Comparison of ENCODE assay signal across 1 cellular context in the genomic region with DNA sequence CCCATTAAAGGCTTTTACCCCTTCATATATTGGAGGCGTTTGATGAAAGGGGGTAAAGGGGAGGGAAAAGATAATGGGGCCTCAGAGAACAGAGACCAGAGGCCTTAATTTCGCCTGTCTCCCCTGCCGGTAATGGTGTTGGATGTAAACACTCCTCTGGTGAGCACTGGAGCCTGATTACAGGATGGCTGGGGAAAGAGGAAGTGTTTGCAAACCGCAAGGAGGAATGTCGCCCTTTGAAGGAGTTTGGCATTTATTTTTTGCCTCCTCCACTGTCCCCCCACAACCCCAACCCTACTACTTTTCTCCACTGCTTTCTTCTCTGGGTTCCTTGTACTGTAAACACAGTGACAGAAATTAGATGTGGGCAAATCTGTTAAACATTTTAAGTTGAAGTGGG.
A peak's percentile ranks its signal among the peaks of the same experiment; 100 is the strongest.
TF ChIP-seq lines count a peak whose summit lies in the region.

No MANE protein-coding gene starts in this region.

TF ChIP-seq in K562, 482 proteins besides CTCF, POLR2A, EP300 and RAD21:
- no peak for TF ChIP-seq ZNF445 (CRISPR knock-in tag; IDR thresholded peaks at IDR 0.05; ENCODE audit: low read depth)
- no peak for TF ChIP-seq HDAC3 (IDR thresholded peaks at IDR 0.05; ENCODE audit: borderline replicate concordance, partially characterized antibody)
- TF ChIP-seq TOE1 (IDR thresholded peaks at IDR 0.05; ENCODE audit: borderline replicate concordance), result no peak
- no peak for TF ChIP-seq TOE1 (CRISPR knock-in tag; IDR thresholded peaks at IDR 0.05; ENCODE audit: borderline replicate concordance, low read depth)
- TF ChIP-seq POLR2B (IDR thresholded peaks at IDR 0.05; ENCODE audit: low read depth, partially characterized antibody), result no peak
- TF ChIP-seq, protein P1, sequence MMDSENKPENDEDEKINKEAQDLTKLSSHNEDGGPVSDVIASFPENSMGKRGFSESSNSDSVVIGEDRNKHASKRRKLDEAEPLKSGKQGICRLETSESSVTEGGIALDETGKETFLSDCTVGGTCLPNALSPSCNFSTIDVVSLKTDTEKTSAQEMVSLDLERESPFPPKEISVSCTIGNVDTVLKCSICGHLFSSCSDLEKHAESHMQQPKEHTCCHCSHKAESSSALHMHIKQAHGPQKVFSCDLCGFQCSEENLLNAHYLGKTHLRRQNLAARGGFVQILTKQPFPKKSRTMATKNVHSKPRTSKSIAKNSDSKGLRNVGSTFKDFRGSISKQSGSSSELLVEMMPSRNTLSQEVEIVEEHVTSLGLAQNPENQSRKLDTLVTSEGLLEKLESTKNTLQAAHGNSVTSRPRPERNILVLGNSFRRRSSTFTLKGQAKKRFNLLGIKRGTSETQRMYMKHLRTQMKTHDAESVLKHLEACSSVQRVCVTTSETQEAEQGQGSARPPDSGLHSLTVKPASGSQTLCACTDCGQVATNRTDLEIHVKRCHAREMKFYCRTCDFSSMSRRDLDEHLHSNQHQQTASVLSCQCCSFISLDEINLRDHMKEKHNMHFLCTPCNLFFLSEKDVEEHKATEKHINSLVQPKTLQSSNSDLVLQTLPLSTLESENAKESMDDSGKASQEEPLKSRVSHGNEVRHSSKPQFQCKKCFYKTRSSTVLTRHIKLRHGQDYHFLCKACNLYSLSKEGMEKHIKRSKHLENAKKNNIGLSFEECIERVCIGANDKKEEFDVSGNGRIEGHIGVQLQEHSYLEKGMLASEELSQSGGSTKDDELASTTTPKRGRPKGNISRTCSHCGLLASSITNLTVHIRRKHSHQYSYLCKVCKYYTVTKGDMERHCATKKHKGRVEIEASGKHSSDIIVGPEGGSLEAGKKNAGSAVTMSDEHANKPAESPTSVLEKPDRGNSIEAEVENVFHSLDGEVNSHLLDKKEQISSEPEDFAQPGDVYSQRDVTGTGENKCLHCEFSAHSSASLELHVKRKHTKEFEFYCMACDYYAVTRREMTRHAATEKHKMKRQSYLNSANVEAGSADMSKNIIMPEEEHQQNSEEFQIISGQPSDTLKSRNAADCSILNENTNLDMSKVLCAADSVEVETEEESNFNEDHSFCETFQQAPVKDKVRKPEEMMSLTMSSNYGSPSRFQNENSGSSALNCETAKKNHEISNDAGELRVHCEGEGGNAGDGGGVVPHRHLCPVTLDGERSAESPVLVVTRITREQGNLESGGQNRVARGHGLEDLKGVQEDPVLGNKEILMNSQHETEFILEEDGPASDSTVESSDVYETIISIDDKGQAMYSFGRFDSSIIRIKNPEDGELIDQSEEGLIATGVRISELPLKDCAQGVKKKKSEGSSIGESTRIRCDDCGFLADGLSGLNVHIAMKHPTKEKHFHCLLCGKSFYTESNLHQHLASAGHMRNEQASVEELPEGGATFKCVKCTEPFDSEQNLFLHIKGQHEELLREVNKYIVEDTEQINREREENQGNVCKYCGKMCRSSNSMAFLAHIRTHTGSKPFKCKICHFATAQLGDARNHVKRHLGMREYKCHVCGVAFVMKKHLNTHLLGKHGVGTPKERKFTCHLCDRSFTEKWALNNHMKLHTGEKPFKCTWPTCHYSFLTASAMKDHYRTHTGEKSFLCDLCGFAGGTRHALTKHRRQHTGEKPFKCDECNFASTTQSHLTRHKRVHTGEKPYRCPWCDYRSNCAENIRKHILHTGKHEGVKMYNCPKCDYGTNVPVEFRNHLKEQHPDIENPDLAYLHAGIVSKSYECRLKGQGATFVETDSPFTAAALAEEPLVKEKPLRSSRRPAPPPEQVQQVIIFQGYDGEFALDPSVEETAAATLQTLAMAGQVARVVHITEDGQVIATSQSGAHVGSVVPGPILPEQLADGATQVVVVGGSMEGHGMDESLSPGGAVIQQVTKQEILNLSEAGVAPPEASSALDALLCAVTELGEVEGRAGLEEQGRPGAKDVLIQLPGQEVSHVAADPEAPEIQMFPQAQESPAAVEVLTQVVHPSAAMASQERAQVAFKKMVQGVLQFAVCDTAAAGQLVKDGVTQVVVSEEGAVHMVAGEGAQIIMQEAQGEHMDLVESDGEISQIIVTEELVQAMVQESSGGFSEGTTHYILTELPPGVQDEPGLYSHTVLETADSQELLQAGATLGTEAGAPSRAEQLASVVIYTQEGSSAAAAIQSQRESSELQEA (IDR thresholded peaks at IDR 0.05; ENCODE audit: low read depth), result no peak
- no peak for TF ChIP-seq STAT5A (IDR thresholded peaks at IDR 0.05; ENCODE audit: borderline replicate concordance, low read length)
- TF ChIP-seq CHD2 (IDR thresholded peaks at IDR 0.05; ENCODE audit: low read depth, low read length), result no peak
- no peak for TF ChIP-seq ZNF24 (IDR thresholded peaks at IDR 0.05)
- TF ChIP-seq, protein P2, sequence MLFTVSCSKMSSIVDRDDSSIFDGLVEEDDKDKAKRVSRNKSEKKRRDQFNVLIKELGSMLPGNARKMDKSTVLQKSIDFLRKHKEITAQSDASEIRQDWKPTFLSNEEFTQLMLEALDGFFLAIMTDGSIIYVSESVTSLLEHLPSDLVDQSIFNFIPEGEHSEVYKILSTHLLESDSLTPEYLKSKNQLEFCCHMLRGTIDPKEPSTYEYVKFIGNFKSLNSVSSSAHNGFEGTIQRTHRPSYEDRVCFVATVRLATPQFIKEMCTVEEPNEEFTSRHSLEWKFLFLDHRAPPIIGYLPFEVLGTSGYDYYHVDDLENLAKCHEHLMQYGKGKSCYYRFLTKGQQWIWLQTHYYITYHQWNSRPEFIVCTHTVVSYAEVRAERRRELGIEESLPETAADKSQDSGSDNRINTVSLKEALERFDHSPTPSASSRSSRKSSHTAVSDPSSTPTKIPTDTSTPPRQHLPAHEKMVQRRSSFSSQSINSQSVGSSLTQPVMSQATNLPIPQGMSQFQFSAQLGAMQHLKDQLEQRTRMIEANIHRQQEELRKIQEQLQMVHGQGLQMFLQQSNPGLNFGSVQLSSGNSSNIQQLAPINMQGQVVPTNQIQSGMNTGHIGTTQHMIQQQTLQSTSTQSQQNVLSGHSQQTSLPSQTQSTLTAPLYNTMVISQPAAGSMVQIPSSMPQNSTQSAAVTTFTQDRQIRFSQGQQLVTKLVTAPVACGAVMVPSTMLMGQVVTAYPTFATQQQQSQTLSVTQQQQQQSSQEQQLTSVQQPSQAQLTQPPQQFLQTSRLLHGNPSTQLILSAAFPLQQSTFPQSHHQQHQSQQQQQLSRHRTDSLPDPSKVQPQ (CRISPR knock-in tag; IDR thresholded peaks at IDR 0.05; ENCODE audit: borderline replicate concordance), result no peak
- TF ChIP-seq, protein P3, sequence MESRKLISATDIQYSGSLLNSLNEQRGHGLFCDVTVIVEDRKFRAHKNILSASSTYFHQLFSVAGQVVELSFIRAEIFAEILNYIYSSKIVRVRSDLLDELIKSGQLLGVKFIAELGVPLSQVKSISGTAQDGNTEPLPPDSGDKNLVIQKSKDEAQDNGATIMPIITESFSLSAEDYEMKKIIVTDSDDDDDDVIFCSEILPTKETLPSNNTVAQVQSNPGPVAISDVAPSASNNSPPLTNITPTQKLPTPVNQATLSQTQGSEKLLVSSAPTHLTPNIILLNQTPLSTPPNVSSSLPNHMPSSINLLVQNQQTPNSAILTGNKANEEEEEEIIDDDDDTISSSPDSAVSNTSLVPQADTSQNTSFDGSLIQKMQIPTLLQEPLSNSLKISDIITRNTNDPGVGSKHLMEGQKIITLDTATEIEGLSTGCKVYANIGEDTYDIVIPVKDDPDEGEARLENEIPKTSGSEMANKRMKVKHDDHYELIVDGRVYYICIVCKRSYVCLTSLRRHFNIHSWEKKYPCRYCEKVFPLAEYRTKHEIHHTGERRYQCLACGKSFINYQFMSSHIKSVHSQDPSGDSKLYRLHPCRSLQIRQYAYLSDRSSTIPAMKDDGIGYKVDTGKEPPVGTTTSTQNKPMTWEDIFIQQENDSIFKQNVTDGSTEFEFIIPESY (CRISPR knock-in tag; IDR thresholded peaks at IDR 0.05), result no peak
- no peak for TF ChIP-seq CAMTA2 (CRISPR knock-in tag; conservative IDR thresholded peaks at IDR 0.05)
- peak; percentile 89 for TF ChIP-seq SPI1 (IDR thresholded peaks at IDR 0.05; ENCODE audit: borderline replicate concordance, low read depth, low read length)
- TF ChIP-seq, protein P4, sequence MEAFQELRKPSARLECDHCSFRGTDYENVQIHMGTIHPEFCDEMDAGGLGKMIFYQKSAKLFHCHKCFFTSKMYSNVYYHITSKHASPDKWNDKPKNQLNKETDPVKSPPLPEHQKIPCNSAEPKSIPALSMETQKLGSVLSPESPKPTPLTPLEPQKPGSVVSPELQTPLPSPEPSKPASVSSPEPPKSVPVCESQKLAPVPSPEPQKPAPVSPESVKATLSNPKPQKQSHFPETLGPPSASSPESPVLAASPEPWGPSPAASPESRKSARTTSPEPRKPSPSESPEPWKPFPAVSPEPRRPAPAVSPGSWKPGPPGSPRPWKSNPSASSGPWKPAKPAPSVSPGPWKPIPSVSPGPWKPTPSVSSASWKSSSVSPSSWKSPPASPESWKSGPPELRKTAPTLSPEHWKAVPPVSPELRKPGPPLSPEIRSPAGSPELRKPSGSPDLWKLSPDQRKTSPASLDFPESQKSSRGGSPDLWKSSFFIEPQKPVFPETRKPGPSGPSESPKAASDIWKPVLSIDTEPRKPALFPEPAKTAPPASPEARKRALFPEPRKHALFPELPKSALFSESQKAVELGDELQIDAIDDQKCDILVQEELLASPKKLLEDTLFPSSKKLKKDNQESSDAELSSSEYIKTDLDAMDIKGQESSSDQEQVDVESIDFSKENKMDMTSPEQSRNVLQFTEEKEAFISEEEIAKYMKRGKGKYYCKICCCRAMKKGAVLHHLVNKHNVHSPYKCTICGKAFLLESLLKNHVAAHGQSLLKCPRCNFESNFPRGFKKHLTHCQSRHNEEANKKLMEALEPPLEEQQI (IDR thresholded peaks at IDR 0.05), result no peak
- TF ChIP-seq TEAD1 (CRISPR knock-in tag; IDR thresholded peaks at IDR 0.05), result 0 out of 4 replicates have a peak, but pooled peaks of 1 of the 2 experiments have one; percentile 34
- TF ChIP-seq HMGN3 (IDR thresholded peaks at IDR 0.05; ENCODE audit: borderline replicate concordance, extremely low read depth, insufficient read length, low read depth, low read length), result no peak
- no peak for TF ChIP-seq ZNF347 (CRISPR knock-in tag; IDR thresholded peaks at IDR 0.05; ENCODE audit: low read depth)
- TF ChIP-seq, protein P5, sequence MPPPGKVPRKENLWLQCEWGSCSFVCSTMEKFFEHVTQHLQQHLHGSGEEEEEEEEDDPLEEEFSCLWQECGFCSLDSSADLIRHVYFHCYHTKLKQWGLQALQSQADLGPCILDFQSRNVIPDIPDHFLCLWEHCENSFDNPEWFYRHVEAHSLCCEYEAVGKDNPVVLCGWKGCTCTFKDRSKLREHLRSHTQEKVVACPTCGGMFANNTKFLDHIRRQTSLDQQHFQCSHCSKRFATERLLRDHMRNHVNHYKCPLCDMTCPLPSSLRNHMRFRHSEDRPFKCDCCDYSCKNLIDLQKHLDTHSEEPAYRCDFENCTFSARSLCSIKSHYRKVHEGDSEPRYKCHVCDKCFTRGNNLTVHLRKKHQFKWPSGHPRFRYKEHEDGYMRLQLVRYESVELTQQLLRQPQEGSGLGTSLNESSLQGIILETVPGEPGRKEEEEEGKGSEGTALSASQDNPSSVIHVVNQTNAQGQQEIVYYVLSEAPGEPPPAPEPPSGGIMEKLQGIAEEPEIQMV (tag; conservative IDR thresholded peaks at IDR 0.05; ENCODE audit: low read depth), result no peak
- TF ChIP-seq, protein P6, sequence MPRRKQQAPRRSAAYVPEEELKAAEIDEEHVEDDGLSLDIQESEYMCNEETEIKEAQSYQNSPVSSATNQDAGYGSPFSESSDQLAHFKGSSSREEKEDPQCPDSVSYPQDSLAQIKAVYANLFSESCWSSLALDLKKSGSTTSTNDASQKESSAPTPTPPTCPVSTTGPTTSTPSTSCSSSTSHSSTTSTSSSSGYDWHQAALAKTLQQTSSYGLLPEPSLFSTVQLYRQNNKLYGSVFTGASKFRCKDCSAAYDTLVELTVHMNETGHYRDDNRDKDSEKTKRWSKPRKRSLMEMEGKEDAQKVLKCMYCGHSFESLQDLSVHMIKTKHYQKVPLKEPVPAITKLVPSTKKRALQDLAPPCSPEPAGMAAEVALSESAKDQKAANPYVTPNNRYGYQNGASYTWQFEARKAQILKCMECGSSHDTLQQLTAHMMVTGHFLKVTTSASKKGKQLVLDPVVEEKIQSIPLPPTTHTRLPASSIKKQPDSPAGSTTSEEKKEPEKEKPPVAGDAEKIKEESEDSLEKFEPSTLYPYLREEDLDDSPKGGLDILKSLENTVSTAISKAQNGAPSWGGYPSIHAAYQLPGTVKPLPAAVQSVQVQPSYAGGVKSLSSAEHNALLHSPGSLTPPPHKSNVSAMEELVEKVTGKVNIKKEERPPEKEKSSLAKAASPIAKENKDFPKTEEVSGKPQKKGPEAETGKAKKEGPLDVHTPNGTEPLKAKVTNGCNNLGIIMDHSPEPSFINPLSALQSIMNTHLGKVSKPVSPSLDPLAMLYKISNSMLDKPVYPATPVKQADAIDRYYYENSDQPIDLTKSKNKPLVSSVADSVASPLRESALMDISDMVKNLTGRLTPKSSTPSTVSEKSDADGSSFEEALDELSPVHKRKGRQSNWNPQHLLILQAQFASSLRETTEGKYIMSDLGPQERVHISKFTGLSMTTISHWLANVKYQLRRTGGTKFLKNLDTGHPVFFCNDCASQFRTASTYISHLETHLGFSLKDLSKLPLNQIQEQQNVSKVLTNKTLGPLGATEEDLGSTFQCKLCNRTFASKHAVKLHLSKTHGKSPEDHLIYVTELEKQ (CRISPR knock-in tag; IDR thresholded peaks at IDR 0.05), result no peak
- TF ChIP-seq MCM2 (IDR thresholded peaks at IDR 0.05; ENCODE audit: low read depth), result no peak
- TF ChIP-seq, protein P7, sequence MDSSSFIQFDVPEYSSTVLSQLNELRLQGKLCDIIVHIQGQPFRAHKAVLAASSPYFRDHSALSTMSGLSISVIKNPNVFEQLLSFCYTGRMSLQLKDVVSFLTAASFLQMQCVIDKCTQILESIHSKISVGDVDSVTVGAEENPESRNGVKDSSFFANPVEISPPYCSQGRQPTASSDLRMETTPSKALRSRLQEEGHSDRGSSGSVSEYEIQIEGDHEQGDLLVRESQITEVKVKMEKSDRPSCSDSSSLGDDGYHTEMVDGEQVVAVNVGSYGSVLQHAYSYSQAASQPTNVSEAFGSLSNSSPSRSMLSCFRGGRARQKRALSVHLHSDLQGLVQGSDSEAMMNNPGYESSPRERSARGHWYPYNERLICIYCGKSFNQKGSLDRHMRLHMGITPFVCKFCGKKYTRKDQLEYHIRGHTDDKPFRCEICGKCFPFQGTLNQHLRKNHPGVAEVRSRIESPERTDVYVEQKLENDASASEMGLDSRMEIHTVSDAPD (CRISPR knock-in tag; IDR thresholded peaks at IDR 0.05), result no peak
- TF ChIP-seq, protein P8, sequence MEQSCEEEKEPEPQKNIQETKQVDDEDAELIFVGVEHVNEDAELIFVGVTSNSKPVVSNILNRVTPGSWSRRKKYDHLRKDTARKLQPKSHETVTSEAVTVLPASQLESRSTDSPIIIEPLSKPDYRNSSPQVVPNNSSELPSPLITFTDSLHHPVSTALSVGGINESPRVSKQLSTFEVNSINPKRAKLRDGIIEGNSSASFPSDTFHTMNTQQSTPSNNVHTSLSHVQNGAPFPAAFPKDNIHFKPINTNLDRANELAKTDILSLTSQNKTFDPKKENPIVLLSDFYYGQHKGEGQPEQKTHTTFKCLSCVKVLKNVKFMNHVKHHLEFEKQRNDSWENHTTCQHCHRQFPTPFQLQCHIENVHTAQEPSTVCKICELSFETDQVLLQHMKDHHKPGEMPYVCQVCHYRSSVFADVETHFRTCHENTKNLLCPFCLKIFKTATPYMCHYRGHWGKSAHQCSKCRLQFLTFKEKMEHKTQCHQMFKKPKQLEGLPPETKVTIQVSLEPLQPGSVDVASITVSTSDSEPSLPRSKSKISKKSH (CRISPR knock-in tag; IDR thresholded peaks at IDR 0.05), result no peak
- TF ChIP-seq, protein P9, sequence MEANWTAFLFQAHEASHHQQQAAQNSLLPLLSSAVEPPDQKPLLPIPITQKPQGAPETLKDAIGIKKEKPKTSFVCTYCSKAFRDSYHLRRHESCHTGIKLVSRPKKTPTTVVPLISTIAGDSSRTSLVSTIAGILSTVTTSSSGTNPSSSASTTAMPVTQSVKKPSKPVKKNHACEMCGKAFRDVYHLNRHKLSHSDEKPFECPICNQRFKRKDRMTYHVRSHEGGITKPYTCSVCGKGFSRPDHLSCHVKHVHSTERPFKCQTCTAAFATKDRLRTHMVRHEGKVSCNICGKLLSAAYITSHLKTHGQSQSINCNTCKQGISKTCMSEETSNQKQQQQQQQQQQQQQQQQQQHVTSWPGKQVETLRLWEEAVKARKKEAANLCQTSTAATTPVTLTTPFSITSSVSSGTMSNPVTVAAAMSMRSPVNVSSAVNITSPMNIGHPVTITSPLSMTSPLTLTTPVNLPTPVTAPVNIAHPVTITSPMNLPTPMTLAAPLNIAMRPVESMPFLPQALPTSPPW (CRISPR knock-in tag; IDR thresholded peaks at IDR 0.05), result peak; percentile 36; the same call in 1 of the 2 replicates
